Comparison of ENCODE assay signal across 1 cellular context in genomic region chr17:45131616-45132301, GRCh38.
TF ChIP-seq lines count a peak whose summit lies in the region.

No MANE protein-coding gene starts in this region.

TF ChIP-seq in endothelial cell of umbilical vein, 7 proteins besides CTCF, POLR2A, EP300 and RAD21:
- TF ChIP-seq JUN (IDR thresholded peaks at IDR 0.05; ENCODE audit: borderline replicate concordance, insufficient read depth, insufficient read length, low read depth): no peak
- no peak for TF ChIP-seq POLR2AphosphoS5 (IDR thresholded peaks at IDR 0.05; ENCODE audit: insufficient read depth, low read depth, low read length)
- no peak for TF ChIP-seq EZH2 (IDR thresholded peaks at IDR 0.05; ENCODE audit: borderline replicate concordance, low read depth, low read length, severe bottlenecking)
- TF ChIP-seq, protein P1, sequence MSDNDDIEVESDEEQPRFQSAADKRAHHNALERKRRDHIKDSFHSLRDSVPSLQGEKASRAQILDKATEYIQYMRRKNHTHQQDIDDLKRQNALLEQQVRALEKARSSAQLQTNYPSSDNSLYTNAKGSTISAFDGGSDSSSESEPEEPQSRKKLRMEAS (IDR thresholded peaks at IDR 0.05; ENCODE audit: insufficient read depth, insufficient read length): no peak
- TF ChIP-seq GATA2 (IDR thresholded peaks at IDR 0.05; ENCODE audit: insufficient read depth, insufficient read length, low read depth, low read length): no peak
- no peak for TF ChIP-seq FOS (IDR thresholded peaks at IDR 0.05; ENCODE audit: borderline replicate concordance, insufficient read depth, low read length)
- no peak for TF ChIP-seq MYC (IDR thresholded peaks at IDR 0.05; ENCODE audit: low read depth, low read length)
